In genomic region chr21:42956824-42957632, GRCh38 we compare ENCODE assay signal across 12 cellular contexts. TPM values are rescaled to one million over a fixed set of nuclear protein-coding genes. Genes with fewer than 3 reads are reported as not detected.
DNase-seq lines count a peak whose midpoint lies in the region; ATAC-seq, FAIRE-seq and TF ChIP-seq lines count a peak whose summit lies in the region.
"Had no signal": no experiment of that assay in that cellular context is flagged by ENCODE, and none has a peak within 500 bp of the region (broad histone marks: within the 10 kb centered on the region; RNA-seq: fewer than 3 reads in every experiment).

No MANE protein-coding gene starts in this region.

- H3K27me3 ChIP-seq in H9 (ENCODE audit: insufficient read depth, low read length) = no peaks in the 10 kb centered on the region
- no peaks in the 10 kb centered on the region for H3K27me3 ChIP-seq in iPS-18a (ENCODE audit: control insufficient read depth, insufficient read depth, low read length)
- H3K27me3 ChIP-seq: SJSA1 had no signal

- H3K18ac ChIP-seq in H9 (ENCODE audit: insufficient read length, low read depth, low read length) = peak overlapping the region; percentile 85

- H2BK20ac ChIP-seq in H9 (ENCODE audit: low read depth, low read length, poor library complexity, severe bottlenecking) = peak overlapping the region; percentile 84

- intact Hi-C loops in mucosa of descending colon (cut with DNase I, micrococcal nuclease) = no loop called here

- H3K23me2 ChIP-seq in H9 (ENCODE audit: insufficient read length, low read depth, low read length, poor library complexity, severe bottlenecking) = no peaks in the 10 kb centered on the region

- H3K27ac Mint-ChIP-seq in H9 = peak overlapping the region; percentile 87 to 100 (median 99)
- H3K27ac Mint-ChIP-seq: activated CD4-positive, alpha-beta memory T cell treated with anti-CD3 and anti-CD28 coated beads, Interleukin-2, amount 10 ng/mL, durations not matched to agents 7 days and 5 days had no signal

- H3K9me3 ChIP-seq in A549 = no peaks in the 10 kb centered on the region
- H3K9me3 ChIP-seq in H9 (ENCODE audit: control insufficient read depth, low read depth, low read length) = no peaks in the 10 kb centered on the region
- H3K9me3 ChIP-seq in iPS-18a (ENCODE audit: control insufficient read depth, low read depth, low read length) = no peaks in the 10 kb centered on the region
- H3K9me3 ChIP-seq in mucosa of descending colon = no peaks in the 10 kb centered on the region
- H3K9me3 ChIP-seq: SJSA1 had no signal

- H3K36me3 ChIP-seq in iPS-18a (ENCODE audit: control insufficient read depth, low read depth, low read length) (no peaks in the 10 kb centered on the region), mucosa of descending colon (ENCODE audit: low read depth) (no peaks in the 10 kb centered on the region)
- H3K36me3 ChIP-seq: SJSA1 had no signal

- 84% methylated on average over 13 of the region's 14 CpGs for WGBS in A549 (ENCODE audit: missing lambda C conversion rate)
- no CpG with 5 or more reads among the region's 14 CpGs for WGBS in H9 (ENCODE audit: extremely low coverage, insufficient read length, low lambda C conversion rate)

- peaks cover 5 to 7% of the 10 kb centered on the region in 2 experiments; a peak in 4 of 5 replicates for H3K9me3 Mint-ChIP-seq in H9
- H3K9me3 Mint-ChIP-seq: activated CD4-positive, alpha-beta memory T cell treated with anti-CD3 and anti-CD28 coated beads, Interleukin-2, amount 10 ng/mL, durations not matched to agents 7 days and 5 days had no signal

- ATAC-seq in A549 = peak; percentile 84 to 89
- ATAC-seq in mucosa of descending colon = no peak
- no peak for ATAC-seq in GM19035 (IDR thresholded peaks at IDR 0.05; ENCODE audit: unreplicated experiment)

- TF ChIP-seq RAD21 in A549 (conservative IDR thresholded peaks at IDR 0.05 in 1 of 2, IDR thresholded peaks at IDR 0.05 in 1 of 2) = no peak
- TF ChIP-seq RAD21 in Ishikawa (IDR thresholded peaks at IDR 0.05; ENCODE audit: low read depth) = no peak

- no peak overlapping the region for H3K4me3 ChIP-seq in A549
- no peak overlapping the region for H3K4me3 ChIP-seq in iPS-18a (ENCODE audit: low read length)
- H3K4me3 ChIP-seq in mucosa of descending colon = no peak overlapping the region
- H3K4me3 ChIP-seq: SJSA1 had no signal

- no peak overlapping the region for H4K5ac ChIP-seq in H9 (ENCODE audit: insufficient read length, low read depth, low read length)

- TF ChIP-seq EP300 in A549 (IDR thresholded peaks at IDR 0.05) = no peak
- no peak for TF ChIP-seq EP300 in Ishikawa (IDR thresholded peaks at IDR 0.05; ENCODE audit: borderline replicate concordance)

- H3K27me3 Mint-ChIP-seq in H9 (ENCODE audit: low read depth) = no peaks in the 10 kb centered on the region

- no peak overlapping the region for H3K4me3 Mint-ChIP-seq in H9
- H3K4me3 Mint-ChIP-seq: activated CD4-positive, alpha-beta memory T cell treated with anti-CD3 and anti-CD28 coated beads, Interleukin-2, amount 10 ng/mL, durations not matched to agents 7 days and 5 days had no signal

- TF ChIP-seq CTCF in A549 (IDR thresholded peaks at IDR 0.05) = no peak
- no peak for TF ChIP-seq CTCF in H9 (conservative IDR thresholded peaks at IDR 0.05)
- TF ChIP-seq CTCF in mucosa of descending colon (IDR thresholded peaks at IDR 0.05) = no peak

- no peaks in the 10 kb centered on the region for H4K20me1 ChIP-seq in H9 (ENCODE audit: control insufficient read depth, insufficient read depth, insufficient read length)

- H2BK12ac ChIP-seq in H9 (ENCODE audit: insufficient read length, low read depth, low read length) = no peak overlapping the region

- H3K27ac ChIP-seq in A549 (no peak overlapping the region), H9 (ENCODE audit: insufficient read length, low read depth, low read length) (peak overlapping the region; percentile 98), iPS-18a (ENCODE audit: low read length) (peak overlapping the region; percentile 71)
- H3K27ac ChIP-seq: SJSA1 had no signal

- H3K4ac ChIP-seq in H9 (ENCODE audit: low read depth, low read length) = no peak overlapping the region

- no peak overlapping the region for H4K91ac ChIP-seq in H9 (ENCODE audit: insufficient read length, low read depth, low read length)

- no peaks in the 10 kb centered on the region for H3K79me1 ChIP-seq in H9 (ENCODE audit: insufficient read depth, low read depth, low read length, poor library complexity, severe bottlenecking)

- H3K23ac ChIP-seq in H9 (ENCODE audit: insufficient read length, low read depth, low read length) = no peak overlapping the region

- H2AK5ac ChIP-seq in H9 (ENCODE audit: insufficient read length, low read length) = no peak overlapping the region

- no peak for FAIRE-seq in A549 (lab: Jason Lieb, UNC)
- FAIRE-seq: endothelial cell of umbilical vein had no signal

- POLR2A ChIA-PET in A549 (lab: Yijun Ruan, JAX) = no interaction called here

- CTCF ChIA-PET in A549 (lab: Yijun Ruan, JAX) = interaction anchor here (0.7 kb wide), 2 partner anchors 77 to 856 kb away, joined by 3 read pairs; no protein-coding TSS in a partner anchor

- H4K8ac ChIP-seq in H9 (replicated peaks; ENCODE audit: insufficient read length, low read depth, low read length) = no peak overlapping the region

- no peak overlapping the region for H2AFZ ChIP-seq in H9 (ENCODE audit: low read length)

- peaks cover 0 to 8% (median 7%) of the 10 kb centered on the region in 3 experiments; a peak in 3 of 7 replicates for H3K36me3 Mint-ChIP-seq in H9 (ENCODE audit: insufficient read depth in 1 of 3, low read depth in 3 of 3)

- no peaks in the 10 kb centered on the region for H3K4me1 ChIP-seq in A549
- peaks cover 6% of the 10 kb centered on the region; the same call in 1 of the 2 replicates for H3K4me1 ChIP-seq in H9 (ENCODE audit: insufficient read depth, low read length)
- peaks cover 19% of the 10 kb centered on the region for H3K4me1 ChIP-seq in iPS-18a (ENCODE audit: control insufficient read depth, low read depth, low read length)
- H3K4me1 ChIP-seq in mucosa of descending colon (ENCODE audit: low read depth) = peaks cover 3% of the 10 kb centered on the region
- H3K4me1 ChIP-seq: SJSA1 had no signal

- H3T11ph ChIP-seq in H9 (ENCODE audit: low read length) = no peak overlapping the region

- no peak overlapping the region for H2BK120ac ChIP-seq in H9 (ENCODE audit: low read depth, low read length, poor library complexity, severe bottlenecking)

- H3K14ac ChIP-seq in H9 (ENCODE audit: insufficient read depth, low read length) = no peak overlapping the region; the same call in 1 of the 2 replicates

- peak overlapping the region; percentile 7 for H2BK5ac ChIP-seq in H9 (ENCODE audit: insufficient read length, low read length)

- H3K79me2 ChIP-seq in H9 (ENCODE audit: insufficient read depth, low read length) = no peaks in the 10 kb centered on the region

- no peak overlapping the region for H3K56ac ChIP-seq in H9 (ENCODE audit: insufficient read length, low read depth, low read length)

- DNase-seq in A549 (ENCODE audit: low read depth in 1 of 2, low spot score in 1 of 2) (no peak), H9 (peak; percentile 90), mucosa of descending colon (no peak), NCI-H82 treated with DMSO at 0.1 percent for 48 hours (lab: John Stamatoyannopoulos, UW; ENCODE audit: unreplicated experiment) (no peak), COR-L47 (lab: John Stamatoyannopoulos, UW) (no peak)
- DNase-seq: activated CD4-positive, alpha-beta memory T cell treated with anti-CD3 and anti-CD28 coated beads, Interleukin-2, amount 10 ng/mL, durations not matched to agents 7 days and 5 days; amniotic stem cell had no signal

- peaks cover 40 to 47% of the 10 kb centered on the region in 2 experiments for H3K4me1 Mint-ChIP-seq in H9

- H3K4me2 ChIP-seq in A549 = no peak overlapping the region
- no peak overlapping the region for H3K4me2 ChIP-seq in H9 (ENCODE audit: insufficient read depth, insufficient read length, low read length)

- no peak overlapping the region for H2BK15ac ChIP-seq in H9 (ENCODE audit: low read depth, low read length)

- no peak for TF ChIP-seq POLR2A in A549 (IDR thresholded peaks at IDR 0.05; ENCODE audit: low read length)

- H3K9ac ChIP-seq in H9 (ENCODE audit: extremely low read depth, insufficient read length, low read length) (no peak overlapping the region), iPS-18a (ENCODE audit: low read length) (peak overlapping the region; percentile 35)

TF ChIP-seq in A549, 52 proteins besides CTCF, POLR2A, EP300 and RAD21:
- TF ChIP-seq FOSL2 (IDR thresholded peaks at IDR 0.05) (no peak), FOSL2 (CRISPR knock-in tag; IDR thresholded peaks at IDR 0.05) (no peak), NR3C1 (IDR thresholded peaks at IDR 0.05) (no peak), CBX8 (IDR thresholded peaks at IDR 0.05) (no peak), POLR2AphosphoS2 (conservative IDR thresholded peaks at IDR 0.05; ENCODE audit: low read length) (no peak), HOXB5 (CRISPR knock-in tag; IDR thresholded peaks at IDR 0.05) (no peak), FOXS1 (CRISPR knock-in tag; IDR thresholded peaks at IDR 0.05) (no peak)

TF ChIP-seq in Ishikawa, 13 proteins besides CTCF, POLR2A, EP300 and RAD21:
- 0 out of 2 replicates have a peak, but pooled peaks have one; percentile 10 for TF ChIP-seq TAF1 (IDR thresholded peaks at IDR 0.05; ENCODE audit: low read depth)
- no peak for TF ChIP-seq TEAD4 (IDR thresholded peaks at IDR 0.05)

RNA-seq across cellular contexts. Expression of gene PKNOX1, which starts 17.3 kb away (rescaled TPM):
- polyA plus RNA-seq in A549 (2011; rRNA removed) (16.3 and 19.6 TPM in 2 replicates), A549 (2017; fragmentation: RNase III; extraction: RNeasy Plus Mini Kit Qiagen cat#74134 plus additional on column Dnase treatment) (3.9 to 5.7 TPM (median 4.3 TPM) in 3 replicates)
- 14.8 and 18.0 TPM in 2 replicates for polyA plus RNA-seq in A549 (2012; cell fraction: cytosol; rRNA removed)
- 13.3 and 13.8 TPM in 2 replicates for polyA plus RNA-seq in A549 (2012; cell fraction: nucleus; rRNA removed)
- 6.9 and 13.2 TPM in 2 replicates for polyA minus RNA-seq in A549 (2011; rRNA and poly(A)+ RNA removed)
- total RNA-seq in H9 (2021) (38.1 and 43.4 TPM in 2 replicates), mucosa of descending colon (10 to 100 TPM; 14.3 to 26.1 (median 16.3) TPM)

RNA-seq across cellular contexts. Expression of gene ERVH48-1, which starts 31.6 kb away (rescaled TPM):
- not detected in 2 replicates for polyA plus RNA-seq in A549 (2011; rRNA removed)
- polyA plus RNA-seq in A549 (2012; cell fraction: cytosol; rRNA removed) = not detected in 2 replicates
- polyA plus RNA-seq in A549 (2012; cell fraction: nucleus; rRNA removed) = not detected in 2 replicates
- not detected in 3 replicates for polyA plus RNA-seq in A549 (2017; fragmentation: RNase III; extraction: RNeasy Plus Mini Kit Qiagen cat#74134 plus additional on column Dnase treatment)
- not detected in 2 replicates for polyA minus RNA-seq in A549 (2011; rRNA and poly(A)+ RNA removed)
- 234 and 238 TPM in 2 replicates for total RNA-seq in H9 (2021)
- total RNA-seq in mucosa of descending colon = not detected
- total RNA-seq: activated CD4-positive, alpha-beta memory T cell treated with anti-CD3 and anti-CD28 coated beads, Interleukin-2, amount 10 ng/mL, durations not matched to agents 7 days and 5 days; endothelial cell of umbilical vein; SJSA1 had no signal
- polyA plus RNA-seq: endothelial cell of umbilical vein had no signal

Comparison
In these comparisons a context has a peak if more than half of its experiments do, and no peak if none do; other contexts are left out.
1. ATAC-seq: peak in A549 (2 of 2); none in mucosa of descending colon (single experiment) and GM19035 (single experiment).
2. H3K27ac ChIP-seq: peak in H9 (single experiment) and iPS-18a (single experiment); none in A549 (0 of 2).
3. RNA of gene ERVH48-1, which starts 31.6 kb away (total RNA-seq): 234 to 238 TPM in H9; not detected in mucosa of descending colon; every median in the first group is over 100 times any median in the second.